Comparison of ENCODE assay signal across 8 cellular contexts in genomic region chr1:39653546-39654031, GRCh38. TPM values are rescaled to one million over a fixed set of nuclear protein-coding genes. Genes with fewer than 3 reads are reported as not detected.
A peak's percentile ranks its signal among the peaks of the same experiment; 100 is the strongest.
DNase-seq lines count a peak whose midpoint lies in the region; ATAC-seq and TF ChIP-seq lines count a peak whose summit lies in the region.

No MANE protein-coding gene starts in this region.

- no peaks in the 10 kb centered on the region for H3K36me3 ChIP-seq in gastroesophageal sphincter
- H3K36me3 ChIP-seq in ovary, result no peaks in the 10 kb centered on the region
- no peaks in the 10 kb centered on the region for H3K36me3 ChIP-seq in testis (ENCODE audit: low read depth, missing control alignments)

- H3K9me3 ChIP-seq in gastroesophageal sphincter (no peaks in the 10 kb centered on the region), ovary (no peaks in the 10 kb centered on the region), testis (no peaks in the 10 kb centered on the region)

- DNase-seq in DMS79 (lab: John Stamatoyannopoulos, UW), result peak; percentile 41
- DNase-seq in Kasumi-1 (lab: John Stamatoyannopoulos, UW), result peak; percentile 74 to 78
- peak; percentile 58 for DNase-seq in SHP77 treated with DMSO at 0.1 percent for 48 hours (lab: John Stamatoyannopoulos, UW)
- peak; percentile 60 for DNase-seq in activated effector memory CD4-positive, alpha-beta T cell treated with Interleukin-2 at 50 U/mL for 16 hours
- DNase-seq in ovary, result peak; percentile 79 to 89 (median 80)
- peak; percentile 93 for DNase-seq in testis

- TF ChIP-seq EP300 in gastroesophageal sphincter (IDR thresholded peaks at IDR 0.05) (no peak), ovary (IDR thresholded peaks at IDR 0.05) (no peak)

- ATAC-seq in gastroesophageal sphincter (peak; percentile 65), GM19023 (IDR thresholded peaks at IDR 0.05; ENCODE audit: unreplicated experiment) (no peak)

- H3K4me1 ChIP-seq in gastroesophageal sphincter, result peaks cover 0 to 19% (median 0%) of the 10 kb centered on the region in 3 donors
- peaks cover 2% of the 10 kb centered on the region for H3K4me1 ChIP-seq in ovary (ENCODE audit: insufficient read depth)
- peaks cover 33% of the 10 kb centered on the region for H3K4me1 ChIP-seq in testis

- peaks cover 21% of the 10 kb centered on the region for H3K27me3 ChIP-seq in gastroesophageal sphincter
- no peaks in the 10 kb centered on the region for H3K27me3 ChIP-seq in ovary
- no peaks in the 10 kb centered on the region for H3K27me3 ChIP-seq in testis

- H3K27ac ChIP-seq in gastroesophageal sphincter (peak overlapping the region in 1 of 4 donors; percentile 11), ovary (no peak overlapping the region), testis (peak overlapping the region in 1 of 2 donors; percentile 26)

- TF ChIP-seq CTCF in gastroesophageal sphincter (IDR thresholded peaks at IDR 0.05) (peak; percentile 82 to 92 (median 88)), ovary (IDR thresholded peaks at IDR 0.05) (peak; percentile 87 to 93 (median 91)), testis (IDR thresholded peaks at IDR 0.05) (peak; percentile 86 to 96 (median 86))

- H3K4me3 ChIP-seq in gastroesophageal sphincter (no peak overlapping the region), ovary (no peak overlapping the region), testis (no peak overlapping the region)

- TF ChIP-seq POLR2A in gastroesophageal sphincter (IDR thresholded peaks at IDR 0.05) (no peak), ovary (IDR thresholded peaks at IDR 0.05) (no peak), testis (IDR thresholded peaks at IDR 0.05) (no peak)

- 0% methylated on average over 4 to 5 of the region's 8 CpGs for WGBS in gastroesophageal sphincter (ENCODE audit: low coverage in 1 of 2), 2 donors
- WGBS in ovary, 3 donors, result 2 to 4% (median 3%) methylated on average over 8 of the region's 8 CpGs
- WGBS in testis, 2 donors, result 21 to 23% methylated on average over 8 of the region's 8 CpGs

- intact Hi-C loops in ovary (cut with DNase I) (loop anchor here in 3 of 4 donors (1.0 to 5.0 kb wide), 4 partner anchors 29 to 69 kb away; no protein-coding TSS in a partner anchor), testis (cut with DNase I; ENCODE audit: low total_unique reads) (loop anchor here (2.0 kb wide), 1 partner anchor 47 kb away; no protein-coding TSS in a partner anchor)

RNA-seq across cellular contexts. Expression of gene HEYL, which starts 14.1 kb away (rescaled TPM):
- total RNA-seq in gastroesophageal sphincter, result 1 to 10 TPM; 3.0 to 8.4 (median 6.0) TPM
- total RNA-seq in ovary, result 10 to 100 TPM in 5 of 7 donors, 1 to 10 TPM in 2; 1.8 to 27.2 (median 11.3) TPM
- polyA plus RNA-seq in ovary, result 10 to 100 TPM in 1 of 2 donors, 1 to 10 TPM in 1; 9.0 to 20.1 TPM
- 10 to 100 TPM; 52.8 to 55.5 TPM for total RNA-seq in testis
- polyA plus RNA-seq in testis (ENCODE audit: insufficient read depth, low read depth, low replicate concordance), result 44.7 TPM

RNA-seq across cellular contexts. Expression of gene NT5C1A, which starts 18.3 kb away (rescaled TPM):
- total RNA-seq in gastroesophageal sphincter (1 to 10 TPM in 1 of 4 donors, not detected in 3; 1.1 TPM), ovary (1 to 10 TPM in 4 of 7 donors, under 1 TPM in 1, not detected in 2; 0.34 to 2.4 (median 1.7) TPM), testis (1 to 10 TPM; 2.1 to 3.2 TPM)
- polyA plus RNA-seq in ovary (under 1 TPM; 0.15 to 0.97 TPM), testis (ENCODE audit: insufficient read depth, low read depth, low replicate concordance) (1.0 TPM)

RNA-seq across cellular contexts. Expression of gene HPCAL4, which starts 37.6 kb away (rescaled TPM):
- total RNA-seq in gastroesophageal sphincter (1 to 10 TPM in 1 of 4 donors, under 1 TPM in 1, not detected in 2; 0.17 to 1.8 TPM), ovary (1 to 10 TPM in 6 of 7 donors, under 1 TPM in 1; 0.88 to 7.7 (median 3.1) TPM), testis (10 to 100 TPM in 1 of 2 donors, 1 to 10 TPM in 1; 6.9 to 24.5 TPM)
- polyA plus RNA-seq in ovary (10 to 100 TPM in 1 of 2 donors, 1 to 10 TPM in 1; 1.3 to 11.1 TPM), testis (ENCODE audit: insufficient read depth, low read depth, low replicate concordance) (17.3 TPM)

Comparison
In these comparisons a context has a peak if more than half of its experiments do, and no peak if none do; other contexts are left out.
1. DNase-seq: peak in every context shown above with its lines; median percentile 93 in testis; 80 in ovary; 76 in Kasumi-1; 60 in activated effector memory CD4-positive, alpha-beta T cell treated with Interleukin-2 at 50 U/mL for 16 hours; 58 in SHP77 treated with DMSO at 0.1 percent for 48 hours; 41 in DMS79.